1 cellular context compared by ENCODE assay signal in genomic region chr11:119121008-119121810, GRCh38.
TF ChIP-seq lines count a peak whose summit lies in the region.

Gene HINFP, plus strand, starts transcription at chr11:119121580. Its CDS starts 5,365 bp downstream, at chr11:119126945.

TF ChIP-seq in HepG2, 621 proteins besides CTCF, POLR2A, EP300 and RAD21 (continued from another document and continues in another):
- peak; percentile 92 for TF ChIP-seq TARDBP (CRISPR knock-in tag; IDR thresholded peaks at IDR 0.05)
- TF ChIP-seq ZFP41 (CRISPR knock-in tag; IDR thresholded peaks at IDR 0.05; ENCODE audit: borderline replicate concordance) = no peak
- no peak for TF ChIP-seq BRCA1 (CRISPR knock-in tag; IDR thresholded peaks at IDR 0.05)
- TF ChIP-seq ZNF574 (CRISPR knock-in tag; IDR thresholded peaks at IDR 0.05) = peak; percentile 84
- no peak for TF ChIP-seq SCMH1 (CRISPR knock-in tag; IDR thresholded peaks at IDR 0.05; ENCODE audit: borderline replicate concordance)
- no peak for TF ChIP-seq LCORL (IDR thresholded peaks at IDR 0.05)
- TF ChIP-seq LCORL (CRISPR knock-in tag; IDR thresholded peaks at IDR 0.05) = no peak; the same call in 1 of the 2 replicates
- no peak for TF ChIP-seq SKI (IDR thresholded peaks at IDR 0.05; ENCODE audit: partially characterized antibody)
- TF ChIP-seq ZNF761 (CRISPR knock-in tag; conservative IDR thresholded peaks at IDR 0.05) = peak; percentile 19; the same call in 1 of the 2 replicates
- peak; percentile 76; the same call in 1 of the 2 replicates for TF ChIP-seq SALL1 (CRISPR knock-in tag; IDR thresholded peaks at IDR 0.05)
- TF ChIP-seq CREM (IDR thresholded peaks at IDR 0.05) = peak; percentile 76
- TF ChIP-seq CREM (CRISPR knock-in tag; IDR thresholded peaks at IDR 0.05) = no peak
- TF ChIP-seq MAZ (IDR thresholded peaks at IDR 0.05; ENCODE audit: borderline replicate concordance, low read depth, low read length) = 0 out of 2 replicates have a peak, but pooled peaks have one; percentile 39
- peak; percentile 48 for TF ChIP-seq MAZ (CRISPR knock-in tag; IDR thresholded peaks at IDR 0.05; ENCODE audit: low read depth)
- TF ChIP-seq CREB1 (IDR thresholded peaks at IDR 0.05) = peak; percentile 62
- peak; percentile 63; the same call in 1 of the 2 replicates for TF ChIP-seq CREB1 (CRISPR knock-in tag; IDR thresholded peaks at IDR 0.05)
- peak; percentile 90 for TF ChIP-seq RBFOX2 (IDR thresholded peaks at IDR 0.05; ENCODE audit: low read depth, low read length)
- TF ChIP-seq ZNF281 (CRISPR knock-in tag; IDR thresholded peaks at IDR 0.05; ENCODE audit: borderline replicate concordance) = 0 out of 2 replicates have a peak, but pooled peaks have one; percentile 10
- peak; percentile 66; the same call in 1 of the 2 replicates for TF ChIP-seq ARID2 (CRISPR knock-in tag; IDR thresholded peaks at IDR 0.05; ENCODE audit: borderline replicate concordance)
- peak in 1 of 2 experiments; percentile 42; a peak in 1 of 4 replicates for TF ChIP-seq KLF16 (CRISPR knock-in tag; IDR thresholded peaks at IDR 0.05)
- peak; percentile 19 to 39; a peak in 2 of 4 replicates for TF ChIP-seq HMGXB4 (CRISPR knock-in tag; IDR thresholded peaks at IDR 0.05; ENCODE audit: borderline replicate concordance in 1 of 2, low read depth in 1 of 2)
- TF ChIP-seq BHLHE40 (IDR thresholded peaks at IDR 0.05; ENCODE audit: low read length) = peak; percentile 86
- TF ChIP-seq STAT6 (CRISPR knock-in tag; IDR thresholded peaks at IDR 0.05; ENCODE audit: borderline replicate concordance) = no peak
- peak; percentile 34; the same call in 1 of the 2 replicates for TF ChIP-seq TBX2 (CRISPR knock-in tag; IDR thresholded peaks at IDR 0.05; ENCODE audit: borderline replicate concordance)
- TF ChIP-seq ATF4 (CRISPR knock-in tag; IDR thresholded peaks at IDR 0.05) = peak in 1 of 2 experiments; percentile 57; a peak in 1 of 4 replicates
- no peak for TF ChIP-seq THAP8 (CRISPR knock-in tag; IDR thresholded peaks at IDR 0.05; ENCODE audit: borderline replicate concordance)
- TF ChIP-seq GTF3A (CRISPR knock-in tag; conservative IDR thresholded peaks at IDR 0.05) = no peak
- 0 out of 2 replicates have a peak, but pooled peaks have one; percentile 61 for TF ChIP-seq ZNF589 (CRISPR knock-in tag; conservative IDR thresholded peaks at IDR 0.05)
- no peak; the same call in 1 of the 2 replicates for TF ChIP-seq THRA (CRISPR knock-in tag; IDR thresholded peaks at IDR 0.05; ENCODE audit: borderline replicate concordance)
- TF ChIP-seq ZNF33B (CRISPR knock-in tag; IDR thresholded peaks at IDR 0.05) = 0 out of 2 replicates have a peak, but pooled peaks have one; percentile 29
- TF ChIP-seq ZGPAT (CRISPR knock-in tag; IDR thresholded peaks at IDR 0.05) = peak; percentile 86
- TF ChIP-seq IRX3 (CRISPR knock-in tag; IDR thresholded peaks at IDR 0.05; ENCODE audit: borderline replicate concordance, low read depth) = peak; percentile 90
- TF ChIP-seq ZNF142 (CRISPR knock-in tag; IDR thresholded peaks at IDR 0.05) = peak; percentile 71; the same call in 1 of the 2 replicates
- 0 out of 2 replicates have a peak, but pooled peaks have one; percentile 55 for TF ChIP-seq ATAD3A (CRISPR knock-in tag; IDR thresholded peaks at IDR 0.05)
- no peak for TF ChIP-seq PTBP1 (IDR thresholded peaks at IDR 0.05; ENCODE audit: low read depth, low read length, poor library complexity, severe bottlenecking)
- TF ChIP-seq RAD51 (IDR thresholded peaks at IDR 0.05; ENCODE audit: borderline replicate concordance) = peak; percentile 94
- TF ChIP-seq MXI1 (IDR thresholded peaks at IDR 0.05; ENCODE audit: borderline replicate concordance, low read depth, low read length) = peak; percentile 82; the same call in 1 of the 3 replicates
- 0 out of 2 replicates have a peak, but pooled peaks have one; percentile 45 for TF ChIP-seq ZNF367 (CRISPR knock-in tag; IDR thresholded peaks at IDR 0.05; ENCODE audit: borderline replicate concordance)
- peak; percentile 69 for TF ChIP-seq TGIF2 (CRISPR knock-in tag; IDR thresholded peaks at IDR 0.05)
